24 cellular contexts compared by ENCODE assay signal in genomic region chr16:70569752-70570151, GRCh38.
"Had no signal": no experiment of that assay in that cellular context is flagged by ENCODE, and none has a peak within 500 bp of the region (broad histone marks: within the 10 kb centered on the region; RNA-seq: fewer than 3 reads in every experiment).

No MANE protein-coding gene starts in this region.

- ATAC-seq: activated T-helper 17 cell treated with anti-CD3 and anti-CD28 coated beads, Interleukin-2, amount 50 U/mL, for 72 hours; effector memory CD8-positive, alpha-beta T cell; natural killer cell had no signal

- H3K27me3 ChIP-seq: brain microvascular endothelial cell, ovary, spleen, vagina had no signal

- H3K4me1 ChIP-seq: prostate gland had no signal

- H3K4me1 Mint-ChIP-seq: memory B cell had no signal

- H3K9me3 ChIP-seq: ovary, prostate gland, spleen, vagina had no signal

- H3K27me3 Mint-ChIP-seq: activated CD4-positive, alpha-beta memory T cell treated with anti-CD3 and anti-CD28 coated beads for 36 hours; activated CD4-positive, alpha-beta T cell treated with anti-CD3 and anti-CD28 coated beads, Interleukin-2, amount 10 ng/mL, durations not matched to agents 24 days and 14 days; activated T-helper 17 cell treated with anti-CD3 and anti-CD28 coated beads, Interleukin-2, amount 50 U/mL, for 72 hours; effector memory CD8-positive, alpha-beta T cell; memory B cell; type B pancreatic cell had no signal

- DNase-seq: activated CD4-positive, alpha-beta memory T cell treated with anti-CD3 and anti-CD28 coated beads for 36 hours; activated CD4-positive, alpha-beta T cell treated with anti-CD3 and anti-CD28 coated beads, Interleukin-2, amount 10 ng/mL, durations not matched to agents 24 days and 14 days; activated CD4-positive, CD25-positive, alpha-beta regulatory T cell treated with anti-CD3 and anti-CD28 coated beads, Interleukin-2, amount 50 U/mL, for 72 hours; activated CD8-positive, alpha-beta memory T cell treated with anti-CD3 and anti-CD28 coated beads, Interleukin-2, amount 50 U/mL, for 4 hours; activated gamma-delta T cell treated with Interleukin-2 at 50 U/mL for 16 hours; activated naive CD4-positive, alpha-beta T cell treated with anti-CD3 and anti-CD28 coated beads, Interleukin-2, amount 50 U/mL, for 16 hours; activated T-cell treated with anti-CD3 and anti-CD28 coated beads, Interleukin-2, amount 50 U/mL, for 1 hour; amniotic stem cell; brain microvascular endothelial cell; cortex of kidney; effector memory CD8-positive, alpha-beta T cell; natural killer cell; ovary; retina; spleen; stimulated activated naive CD4-positive, alpha-beta T cell treated with Interleukin-2 at 50 U/mL for 16 hours; T-helper 9 cell; WERI-Rb-1 had no signal

- H3K4me3 ChIP-seq: ovary, prostate gland, SK-N-MC, spleen, vagina had no signal

- H3K36me3 ChIP-seq: ovary had no signal

- H3K4me3 Mint-ChIP-seq: activated CD4-positive, alpha-beta memory T cell treated with anti-CD3 and anti-CD28 coated beads for 36 hours; activated CD4-positive, alpha-beta T cell treated with anti-CD3 and anti-CD28 coated beads, Interleukin-2, amount 10 ng/mL, durations not matched to agents 24 days and 14 days; activated T-helper 17 cell treated with anti-CD3 and anti-CD28 coated beads, Interleukin-2, amount 50 U/mL, for 72 hours; effector memory CD8-positive, alpha-beta T cell; memory B cell; natural killer cell; type B pancreatic cell had no signal

- H3K27ac ChIP-seq: brain microvascular endothelial cell, ovary, prostate gland, SK-N-MC, vagina, WERI-Rb-1 had no signal

- H3K27ac Mint-ChIP-seq: activated CD4-positive, alpha-beta memory T cell treated with anti-CD3 and anti-CD28 coated beads for 36 hours; activated CD4-positive, alpha-beta T cell treated with anti-CD3 and anti-CD28 coated beads, Interleukin-2, amount 10 ng/mL, durations not matched to agents 24 days and 14 days; activated T-helper 17 cell treated with anti-CD3 and anti-CD28 coated beads, Interleukin-2, amount 50 U/mL, for 72 hours; memory B cell had no signal
